Comparison of ENCODE assay signal across 28 cellular contexts in the genomic region with DNA sequence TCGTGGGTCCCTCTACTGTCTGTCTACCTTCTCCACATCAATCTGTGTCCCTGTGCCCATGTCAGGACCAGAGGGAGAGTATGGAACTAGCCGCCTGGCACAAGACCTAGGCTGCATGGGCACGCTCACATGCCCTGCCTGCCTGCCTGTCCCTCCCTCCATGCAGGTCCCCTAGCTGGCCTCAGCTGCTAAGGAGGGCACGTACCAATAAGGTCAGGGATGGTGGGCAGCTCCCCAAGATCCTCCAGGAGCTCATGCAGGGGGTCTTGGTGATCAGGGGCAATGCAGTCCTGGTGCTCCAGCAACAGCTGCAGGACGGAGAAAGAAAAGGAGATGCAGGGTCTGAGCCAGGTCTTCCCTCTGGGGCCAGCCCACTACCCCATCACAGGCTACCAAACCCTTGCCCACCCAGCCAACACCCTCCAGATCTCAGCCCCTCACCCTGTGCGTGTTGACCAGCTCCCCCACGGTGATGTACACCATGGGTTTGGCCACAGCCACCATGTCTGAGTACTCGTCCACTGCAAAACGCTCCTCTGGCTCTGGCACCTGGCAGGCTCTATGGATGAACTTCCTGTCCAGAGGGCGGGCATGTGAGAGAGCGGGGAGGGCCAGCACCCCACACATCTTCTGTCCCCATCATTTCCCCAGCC. TPM values are rescaled to one million over a fixed set of nuclear protein-coding genes. Genes with fewer than 3 reads are reported as not detected.
"Had no signal": no experiment of that assay in that cellular context is flagged by ENCODE, and none has a peak within 500 bp of the region (broad histone marks: within the 10 kb centered on the region; RNA-seq: fewer than 3 reads in every experiment).

No MANE protein-coding gene starts in this region.

- H3K4me1 ChIP-seq: adrenal gland had no signal

- H3K9me3 ChIP-seq: adrenal gland, MG63 had no signal

- ATAC-seq: activated T-cell treated with anti-CD3 and anti-CD28 coated beads, Interleukin-2, amount 50 U/mL, for 4 hours; Panc1; Right ventricle myocardium inferior had no signal

- H3K36me3 ChIP-seq: adrenal gland had no signal

- H3K27ac Mint-ChIP-seq: activated CD4-positive, alpha-beta memory T cell treated with anti-CD3 and anti-CD28 coated beads for 36 hours; activated CD4-positive, alpha-beta T cell treated with anti-CD3 and anti-CD28 coated beads, Interleukin-2, amount 10 ng/mL, durations not matched to agents 7 days and 5 days; activated naive CD4-positive, alpha-beta T cell treated with anti-CD3 and anti-CD28 coated beads for 36 hours; activated naive CD8-positive, alpha-beta T cell had no signal

- H3K36me3 Mint-ChIP-seq: activated CD4-positive, alpha-beta memory T cell treated with anti-CD3 and anti-CD28 coated beads for 36 hours; activated naive CD8-positive, alpha-beta T cell had no signal

- DNase-seq: activated CD4-positive, alpha-beta memory T cell treated with anti-CD3 and anti-CD28 coated beads for 36 hours; activated CD4-positive, alpha-beta T cell treated with anti-CD3 and anti-CD28 coated beads, Interleukin-2, amount 10 ng/mL, durations not matched to agents 7 days and 5 days; activated CD4-positive, CD25-positive, alpha-beta regulatory T cell; activated CD8-positive, alpha-beta memory T cell treated with anti-CD3 and anti-CD28 coated beads for 24 hours; activated effector memory CD4-positive, alpha-beta T cell treated with anti-CD3 and anti-CD28 coated beads, Interleukin-2, amount 50 U/mL, for 16 hours; activated naive CD4-positive, alpha-beta T cell treated with anti-CD3 and anti-CD28 coated beads for 36 hours; activated T-cell treated with anti-CD3 and anti-CD28 coated beads, Interleukin-2, amount 50 U/mL, for 4 hours; adrenal gland; anterior cingulate cortex; MG63; MV-4-11; NCI-H1092 treated with DMSO at 0.1 percent for 48 hours; NCI-H1417 treated with DMSO at 0.1 percent for 48 hours; NCI-H1694; NCI-H2029; NCI-H2107; NCI-H510A treated with DMSO at 0.1 percent for 48 hours; NCI-H69; NK-92 treated with Interleukin-12 subunit alpha and Interleukin-12 subunit beta, amount 100 ng/mL, for 24 hours; OCI-M1; RPMI8226; T-helper 1 cell had no signal

- H3K9me3 Mint-ChIP-seq: activated CD4-positive, alpha-beta memory T cell treated with anti-CD3 and anti-CD28 coated beads for 36 hours; activated CD4-positive, alpha-beta T cell treated with anti-CD3 and anti-CD28 coated beads, Interleukin-2, amount 10 ng/mL, durations not matched to agents 7 days and 5 days; activated naive CD4-positive, alpha-beta T cell treated with anti-CD3 and anti-CD28 coated beads for 36 hours; activated T-cell treated with anti-CD3 and anti-CD28 coated beads, Interleukin-2, amount 50 U/mL, for 4 hours had no signal

- H3K27ac ChIP-seq: adrenal gland, KMS-11, SK-N-MC, VCaP had no signal

- H3K27me3 ChIP-seq: adrenal gland, MG63 had no signal

- H3K4me3 ChIP-seq: adrenal gland, MG63, SK-N-MC had no signal

- H3K4me3 Mint-ChIP-seq: activated CD4-positive, alpha-beta memory T cell treated with anti-CD3 and anti-CD28 coated beads for 36 hours; activated CD4-positive, alpha-beta T cell treated with anti-CD3 and anti-CD28 coated beads, Interleukin-2, amount 10 ng/mL, durations not matched to agents 7 days and 5 days; activated naive CD4-positive, alpha-beta T cell treated with anti-CD3 and anti-CD28 coated beads for 36 hours; activated naive CD8-positive, alpha-beta T cell; activated T-cell treated with anti-CD3 and anti-CD28 coated beads, Interleukin-2, amount 50 U/mL, for 4 hours had no signal

- H3K27me3 Mint-ChIP-seq: activated CD4-positive, alpha-beta memory T cell treated with anti-CD3 and anti-CD28 coated beads for 36 hours; activated CD4-positive, alpha-beta T cell treated with anti-CD3 and anti-CD28 coated beads, Interleukin-2, amount 10 ng/mL, durations not matched to agents 7 days and 5 days; activated naive CD8-positive, alpha-beta T cell had no signal

RNA-seq across cellular contexts. Expression of gene TTC24, which starts 45.8 kb away (rescaled TPM):
- total RNA-seq: adrenal gland, Right ventricle myocardium inferior had no signal
